Comparison of ENCODE assay signal across 8 cellular contexts in genomic region chr13:27997904-27998522, GRCh38. TPM values are rescaled to one million over a fixed set of nuclear protein-coding genes. Genes with fewer than 3 reads are reported as not detected.
DNase-seq lines count a peak whose midpoint lies in the region; ATAC-seq and TF ChIP-seq lines count a peak whose summit lies in the region.

No MANE protein-coding gene starts in this region.

- H3K36me3 ChIP-seq in OCI-LY7 (ENCODE audit: insufficient read depth, low read length) (no peaks in the 10 kb centered on the region), osteoblast (ENCODE audit: insufficient read depth, low read length) (no peaks in the 10 kb centered on the region)

- peaks cover 5% of the 10 kb centered on the region for H3K4me1 Mint-ChIP-seq in endothelial cell (ENCODE audit: unreplicated experiment)
- H3K4me1 Mint-ChIP-seq in T-helper 17 cell: no peaks in the 10 kb centered on the region

- POLR2A ChIA-PET in OCI-LY7 (lab: Charles Lee): interaction anchor here (0.6 to 1.4 kb wide), 2 partner anchors 12 to 40 kb away, joined by 3 read pairs; no protein-coding TSS in a partner anchor

- H3K9me3 ChIP-seq in OCI-LY7 (ENCODE audit: low read length) (no peaks in the 10 kb centered on the region), osteoblast (ENCODE audit: low read depth, low read length) (no peaks in the 10 kb centered on the region), T-helper 17 cell (ENCODE audit: control insufficient read depth, low read length, poor library complexity, severe bottlenecking) (no peaks in the 10 kb centered on the region)

- H3K27ac ChIP-seq in OCI-LY7 (ENCODE audit: low read depth, low read length, poor library complexity, severe bottlenecking) (no peak overlapping the region), osteoblast (ENCODE audit: low read depth, low read length) (no peak overlapping the region)

- no peaks in the 10 kb centered on the region for H3K27me3 ChIP-seq in osteoblast (ENCODE audit: insufficient read depth, low read length)

- H3K36me3 Mint-ChIP-seq in endothelial cell (ENCODE audit: low read depth, unreplicated experiment): no peaks in the 10 kb centered on the region
- peaks cover 2% of the 10 kb centered on the region for H3K36me3 Mint-ChIP-seq in T-helper 17 cell (ENCODE audit: low read depth)

- H4K20me1 ChIP-seq in OCI-LY7 (ENCODE audit: insufficient read depth, low read length) (no peaks in the 10 kb centered on the region), osteoblast (ENCODE audit: insufficient read depth, low read length) (no peaks in the 10 kb centered on the region)

- H3K4me2 ChIP-seq in OCI-LY7 (ENCODE audit: low read length) (no peak overlapping the region), osteoblast (ENCODE audit: insufficient read depth, low read length) (no peak overlapping the region)

- CTCF ChIA-PET in OCI-LY7 (lab: Charles Lee; ENCODE audit: unreplicated experiment): no interaction called here

- H3K9me2 ChIP-seq in OCI-LY7 (ENCODE audit: insufficient read depth, low read length): no peaks in the 10 kb centered on the region

- H3K4me1 ChIP-seq in OCI-LY7 (ENCODE audit: insufficient read depth, low read length, poor library complexity, severe bottlenecking) (no peaks in the 10 kb centered on the region), osteoblast (ENCODE audit: insufficient read depth, low read length) (no peaks in the 10 kb centered on the region)

- no peak overlapping the region for H3K4me3 ChIP-seq in OCI-LY7 (ENCODE audit: low read depth, low read length, poor library complexity, severe bottlenecking)
- no peak overlapping the region for H3K4me3 ChIP-seq in osteoblast (ENCODE audit: insufficient read depth, low read length)

- peak; percentile 89 for TF ChIP-seq CTCF in OCI-LY7 (conservative IDR thresholded peaks at IDR 0.05; ENCODE audit: low read length)
- no peak for TF ChIP-seq CTCF in endothelial cell (IDR thresholded peaks at IDR 0.05; ENCODE audit: unreplicated experiment)
- TF ChIP-seq CTCF in osteoblast (IDR thresholded peaks at IDR 0.05; ENCODE audit: extremely low read depth, low read depth, low read length): peak; percentile 50

- H3K27me3 Mint-ChIP-seq in endothelial cell (ENCODE audit: unreplicated experiment) (peaks cover 1% of the 10 kb centered on the region), T-helper 17 cell (peaks cover 7% of the 10 kb centered on the region)

- no TSS peak for BruUV-seq in OCI-LY7 (replicated peaks; lab: Mats Ljungman, UMichigan)

- H3K27ac Mint-ChIP-seq in endothelial cell (ENCODE audit: unreplicated experiment) (no peak overlapping the region), T-helper 17 cell (no peak overlapping the region)

- ATAC-seq in HG02759 (IDR thresholded peaks at IDR 0.05; ENCODE audit: unreplicated experiment) (peak; percentile 50), T-helper 17 cell (no peak), HG03108 (IDR thresholded peaks at IDR 0.05; ENCODE audit: unreplicated experiment) (no peak)

- no peak overlapping the region for H3K4me3 Mint-ChIP-seq in endothelial cell (ENCODE audit: unreplicated experiment)
- no peak overlapping the region for H3K4me3 Mint-ChIP-seq in T-helper 17 cell

- no peaks in the 10 kb centered on the region for H3K9me3 Mint-ChIP-seq in endothelial cell (ENCODE audit: unreplicated experiment)

- peak overlapping the region; percentile 35; the same call in 1 of the 2 replicates for H2AFZ ChIP-seq in OCI-LY7 (ENCODE audit: low read length)
- no peak overlapping the region for H2AFZ ChIP-seq in osteoblast (ENCODE audit: low read length)

- H3K79me2 ChIP-seq in OCI-LY7 (ENCODE audit: insufficient read depth, low read depth, low read length) (no peaks in the 10 kb centered on the region), osteoblast (ENCODE audit: insufficient read depth, low read length) (no peaks in the 10 kb centered on the region)

- intact Hi-C loops in OCI-LY7 (cut with micrococcal nuclease; ENCODE audit: unreplicated experiment): no loop called here

- peak; percentile 46 for DNase-seq in EH (ENCODE audit: low read depth)
- peak; percentile 66 for DNase-seq in OCI-LY7 (ENCODE audit: low spot score)
- peak; percentile 57 for DNase-seq in endothelial cell (ENCODE audit: low spot score)
- no peak for DNase-seq in osteoblast (ENCODE audit: insufficient read length, low spot score, missing footprints)
- DNase-seq in T-helper 17 cell: no peak
- DNase-seq in dedifferentiated amniotic fluid mesenchymal stem cell (ENCODE audit: extremely low spot score): no peak

RNA-seq across cellular contexts. Expression of gene URAD, which starts 9.5 kb away (rescaled TPM):
- not detected in 2 replicates for total RNA-seq in OCI-LY7 (2014; rRNA removed; shearing (Covaris generic))
- total RNA-seq in OCI-LY7 (2022): not detected in 2 replicates
- not detected for total RNA-seq in endothelial cell (ENCODE audit: unreplicated experiment)
- total RNA-seq in osteoblast: not detected in 2 replicates
- total RNA-seq in T-helper 17 cell: not detected

RNA-seq across cellular contexts. Expression of gene CDX2, which starts 28.9 kb away (rescaled TPM):
- total RNA-seq in OCI-LY7 (2014; rRNA removed; shearing (Covaris generic)): not detected in 2 replicates
- not detected in 2 replicates for total RNA-seq in OCI-LY7 (2022)
- total RNA-seq in endothelial cell (ENCODE audit: unreplicated experiment): 0.33 TPM
- not detected in 2 replicates for total RNA-seq in osteoblast
- not detected for total RNA-seq in T-helper 17 cell

Comparison
In these comparisons a context has a peak if more than half of its experiments do, and no peak if none do; other contexts are left out.
1. DNase-seq: peak in EH (single experiment), OCI-LY7 (single experiment) and endothelial cell (single experiment); none in osteoblast (single experiment), T-helper 17 cell (0 of 3) and dedifferentiated amniotic fluid mesenchymal stem cell (single experiment).